ENCODE assay signal across 8 cellular contexts in the genomic region with DNA sequence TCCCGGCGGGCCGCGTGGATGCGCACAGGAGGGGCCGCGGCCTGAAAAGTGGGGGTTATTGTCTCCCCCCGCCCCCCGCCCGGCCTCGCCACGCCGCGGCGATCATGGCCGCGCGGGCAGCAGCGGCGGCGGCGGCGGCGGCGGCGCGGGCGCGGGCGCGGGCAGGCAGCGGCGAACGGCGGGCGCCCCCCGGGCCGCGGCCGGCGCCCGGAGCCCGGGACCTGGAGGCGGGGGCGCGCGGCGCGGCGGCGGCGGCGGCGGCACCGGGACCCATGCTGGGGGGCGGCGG. TPM values are rescaled to one million over a fixed set of nuclear protein-coding genes. Genes with fewer than 3 reads are reported as not detected.
DNase-seq lines count a peak whose midpoint lies in the region; ATAC-seq and TF ChIP-seq lines count a peak whose summit lies in the region.

No MANE protein-coding gene starts in this region.

- CTCF ChIA-PET in activated naive CD4-positive, alpha-beta T cell treated with anti-CD3 and anti-CD28 coated beads for 36 hours (lab: Charles Lee), result no interaction called here

- no peak for ATAC-seq in GM21529 (IDR thresholded peaks at IDR 0.05; ENCODE audit: unreplicated experiment)

- H3K4me3 Mint-ChIP-seq in activated naive CD4-positive, alpha-beta T cell treated with anti-CD3 and anti-CD28 coated beads for 36 hours, result peak overlapping the region; percentile 87
- H3K4me3 Mint-ChIP-seq in activated naive CD8-positive, alpha-beta T cell treated with anti-CD3 and anti-CD28 coated beads for 36 hours, result peak overlapping the region; percentile 90
- H3K4me3 Mint-ChIP-seq in type B pancreatic cell, result peak overlapping the region; percentile 98

- H3K4me3 ChIP-seq in kidney epithelial cell (ENCODE audit: low read depth, low read length), result peak overlapping the region; percentile 53

- no peak for DNase-seq in activated naive CD4-positive, alpha-beta T cell treated with anti-CD3 and anti-CD28 coated beads for 36 hours
- DNase-seq in activated naive CD4-positive, alpha-beta T cell treated with anti-CD3 and anti-CD28 coated beads, Interleukin-2, amount 50 U/mL, for 16 hours, result no peak
- DNase-seq in activated naive CD8-positive, alpha-beta T cell treated with anti-CD3 and anti-CD28 coated beads for 36 hours, result no peak
- DNase-seq in kidney epithelial cell (ENCODE audit: low read depth), result no peak
- no peak for DNase-seq in type B pancreatic cell (ENCODE audit: extremely low spot score, unreplicated experiment)
- DNase-seq in DMS114 treated with DMSO at 0.1 percent for 48 hours (lab: John Stamatoyannopoulos, UW; ENCODE audit: unreplicated experiment), result no peak
- no peak for DNase-seq in DMS79 treated with DMSO at 0.1 percent for 48 hours (lab: John Stamatoyannopoulos, UW)

- peak overlapping the region; percentile 98 for H3K27ac Mint-ChIP-seq in activated naive CD4-positive, alpha-beta T cell treated with anti-CD3 and anti-CD28 coated beads for 36 hours
- no peak overlapping the region for H3K27ac Mint-ChIP-seq in activated naive CD8-positive, alpha-beta T cell treated with anti-CD3 and anti-CD28 coated beads for 36 hours
- peak overlapping the region; percentile 96 for H3K27ac Mint-ChIP-seq in type B pancreatic cell

- no peaks in the 10 kb centered on the region for H3K9me3 Mint-ChIP-seq in activated naive CD4-positive, alpha-beta T cell treated with anti-CD3 and anti-CD28 coated beads for 36 hours
- no peaks in the 10 kb centered on the region for H3K9me3 Mint-ChIP-seq in activated naive CD8-positive, alpha-beta T cell treated with anti-CD3 and anti-CD28 coated beads for 36 hours
- H3K9me3 Mint-ChIP-seq in type B pancreatic cell, result no peaks in the 10 kb centered on the region

- H3K4me1 Mint-ChIP-seq in activated naive CD4-positive, alpha-beta T cell treated with anti-CD3 and anti-CD28 coated beads for 36 hours (ENCODE audit: low read depth), result peaks cover 16% of the 10 kb centered on the region
- peaks cover 36% of the 10 kb centered on the region for H3K4me1 Mint-ChIP-seq in activated naive CD8-positive, alpha-beta T cell treated with anti-CD3 and anti-CD28 coated beads for 36 hours
- peaks cover 49% of the 10 kb centered on the region for H3K4me1 Mint-ChIP-seq in type B pancreatic cell (ENCODE audit: unreplicated experiment)

- H3K36me3 Mint-ChIP-seq in activated naive CD4-positive, alpha-beta T cell treated with anti-CD3 and anti-CD28 coated beads for 36 hours (ENCODE audit: low read depth), result peaks cover 5% of the 10 kb centered on the region
- H3K36me3 Mint-ChIP-seq in activated naive CD8-positive, alpha-beta T cell treated with anti-CD3 and anti-CD28 coated beads for 36 hours, result peaks cover 8% of the 10 kb centered on the region
- H3K36me3 Mint-ChIP-seq in type B pancreatic cell, result no peaks in the 10 kb centered on the region

- no peaks in the 10 kb centered on the region for H3K27me3 Mint-ChIP-seq in activated naive CD4-positive, alpha-beta T cell treated with anti-CD3 and anti-CD28 coated beads for 36 hours (ENCODE audit: low read depth)
- H3K27me3 Mint-ChIP-seq in activated naive CD8-positive, alpha-beta T cell treated with anti-CD3 and anti-CD28 coated beads for 36 hours, result no peaks in the 10 kb centered on the region
- H3K27me3 Mint-ChIP-seq in type B pancreatic cell, result no peaks in the 10 kb centered on the region

- H3K36me3 ChIP-seq in kidney epithelial cell (ENCODE audit: control insufficient read depth, insufficient read depth, low read length), result no peaks in the 10 kb centered on the region

- intact Hi-C loops in activated naive CD4-positive, alpha-beta T cell treated with anti-CD3 and anti-CD28 coated beads for 36 hours (cut with micrococcal nuclease), result loop anchor here (1.0 to 5.0 kb wide), 3 partner anchors 277 to 495 kb away; no protein-coding TSS in a partner anchor

- H3K27me3 ChIP-seq in kidney epithelial cell (ENCODE audit: control insufficient read depth, insufficient read depth, low read length), result no peaks in the 10 kb centered on the region

- TF ChIP-seq CTCF in kidney epithelial cell (IDR thresholded peaks at IDR 0.05; ENCODE audit: insufficient read depth, low read length, poor library complexity, severe bottlenecking) (no peak), type B pancreatic cell (conservative IDR thresholded peaks at IDR 0.05) (no peak)

RNA-seq across cellular contexts. Expression of gene ARID1B, which starts 0.3 kb away (rescaled TPM):
- total RNA-seq in activated naive CD4-positive, alpha-beta T cell treated with anti-CD3 and anti-CD28 coated beads for 36 hours, result 10 to 100 TPM; 42.5 to 43.2 TPM
- total RNA-seq in activated naive CD8-positive, alpha-beta T cell treated with anti-CD3 and anti-CD28 coated beads for 36 hours, result 10 to 100 TPM; 40.6 to 41.5 TPM
- total RNA-seq in kidney epithelial cell, result 47.3 and 59.0 TPM in 2 replicates
- 66.2 and 97.2 TPM in 2 replicates for total RNA-seq in type B pancreatic cell (ENCODE audit: low replicate concordance)
